Comparison of ENCODE assay signal across 1 cellular context in genomic region chr1:8676072-8676471, GRCh38.
TF ChIP-seq lines count a peak whose summit lies in the region.

No MANE protein-coding gene starts in this region.

TF ChIP-seq in WTC11, 78 proteins besides CTCF, POLR2A, EP300 and RAD21 (continued from another document):
- TF ChIP-seq, protein P1, sequence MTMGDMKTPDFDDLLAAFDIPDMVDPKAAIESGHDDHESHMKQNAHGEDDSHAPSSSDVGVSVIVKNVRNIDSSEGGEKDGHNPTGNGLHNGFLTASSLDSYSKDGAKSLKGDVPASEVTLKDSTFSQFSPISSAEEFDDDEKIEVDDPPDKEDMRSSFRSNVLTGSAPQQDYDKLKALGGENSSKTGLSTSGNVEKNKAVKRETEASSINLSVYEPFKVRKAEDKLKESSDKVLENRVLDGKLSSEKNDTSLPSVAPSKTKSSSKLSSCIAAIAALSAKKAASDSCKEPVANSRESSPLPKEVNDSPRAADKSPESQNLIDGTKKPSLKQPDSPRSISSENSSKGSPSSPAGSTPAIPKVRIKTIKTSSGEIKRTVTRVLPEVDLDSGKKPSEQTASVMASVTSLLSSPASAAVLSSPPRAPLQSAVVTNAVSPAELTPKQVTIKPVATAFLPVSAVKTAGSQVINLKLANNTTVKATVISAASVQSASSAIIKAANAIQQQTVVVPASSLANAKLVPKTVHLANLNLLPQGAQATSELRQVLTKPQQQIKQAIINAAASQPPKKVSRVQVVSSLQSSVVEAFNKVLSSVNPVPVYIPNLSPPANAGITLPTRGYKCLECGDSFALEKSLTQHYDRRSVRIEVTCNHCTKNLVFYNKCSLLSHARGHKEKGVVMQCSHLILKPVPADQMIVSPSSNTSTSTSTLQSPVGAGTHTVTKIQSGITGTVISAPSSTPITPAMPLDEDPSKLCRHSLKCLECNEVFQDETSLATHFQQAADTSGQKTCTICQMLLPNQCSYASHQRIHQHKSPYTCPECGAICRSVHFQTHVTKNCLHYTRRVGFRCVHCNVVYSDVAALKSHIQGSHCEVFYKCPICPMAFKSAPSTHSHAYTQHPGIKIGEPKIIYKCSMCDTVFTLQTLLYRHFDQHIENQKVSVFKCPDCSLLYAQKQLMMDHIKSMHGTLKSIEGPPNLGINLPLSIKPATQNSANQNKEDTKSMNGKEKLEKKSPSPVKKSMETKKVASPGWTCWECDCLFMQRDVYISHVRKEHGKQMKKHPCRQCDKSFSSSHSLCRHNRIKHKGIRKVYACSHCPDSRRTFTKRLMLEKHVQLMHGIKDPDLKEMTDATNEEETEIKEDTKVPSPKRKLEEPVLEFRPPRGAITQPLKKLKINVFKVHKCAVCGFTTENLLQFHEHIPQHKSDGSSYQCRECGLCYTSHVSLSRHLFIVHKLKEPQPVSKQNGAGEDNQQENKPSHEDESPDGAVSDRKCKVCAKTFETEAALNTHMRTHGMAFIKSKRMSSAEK (CRISPR knock-in tag; IDR thresholded peaks at IDR 0.05; ENCODE audit: borderline replicate concordance), result no peak
- TF ChIP-seq MXD4 (CRISPR knock-in tag; IDR thresholded peaks at IDR 0.05; ENCODE audit: borderline replicate concordance), result no peak
TF ChIP-seq in WTC11: peak in this region for 0.
